In the genomic region with DNA sequence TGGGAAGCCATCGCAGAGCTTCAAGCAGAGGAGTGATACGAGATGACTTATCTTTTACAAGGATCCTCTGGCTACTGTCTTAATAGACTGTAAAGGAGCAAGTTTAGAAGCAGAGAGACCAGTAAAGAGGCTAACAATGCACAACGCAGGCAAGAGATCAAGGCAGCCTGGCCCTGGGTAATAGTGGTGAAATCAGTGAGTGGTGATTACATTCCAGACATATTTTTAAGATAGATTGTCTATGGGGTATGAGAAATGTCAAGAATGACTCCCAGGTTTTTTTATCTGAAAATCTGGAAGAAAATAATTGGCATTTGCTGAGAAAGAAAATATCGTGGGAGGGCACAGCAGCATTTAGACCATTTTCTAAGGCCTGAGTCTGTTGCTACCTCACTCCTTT, we compare ENCODE assay signal across 29 cellular contexts.
DNase-seq lines count a peak whose midpoint lies in the region; ATAC-seq, FAIRE-seq and TF ChIP-seq lines count a peak whose summit lies in the region.
"Had no signal": no experiment of that assay in that cellular context is flagged by ENCODE, and none has a peak within 500 bp of the region (broad histone marks: within the 10 kb centered on the region; RNA-seq: fewer than 3 reads in every experiment).

No MANE protein-coding gene starts in this region.

- H2AK5ac ChIP-seq in mesenchymal stem cell (ENCODE audit: low read length, severe bottlenecking), result no peak overlapping the region

- H4K20me1 ChIP-seq in PC-3 (ENCODE audit: low read length), result no peaks in the 10 kb centered on the region

- no peak for TF ChIP-seq CTCF in Caco-2 (IDR thresholded peaks at IDR 0.05; ENCODE audit: insufficient read depth in 1 of 2, low read depth in 1 of 2, low read length in 1 of 2, severe bottlenecking in 1 of 2, unreplicated experiment in 1 of 2)
- no peak for TF ChIP-seq CTCF in PC-3 (conservative IDR thresholded peaks at IDR 0.05; ENCODE audit: low read depth, low read length)
- TF ChIP-seq CTCF in bronchial epithelial cell (IDR thresholded peaks at IDR 0.05; ENCODE audit: insufficient read depth, low read length, severe bottlenecking), result no peak

- CTCF ChIA-PET in Caco-2 (lab: Charles Lee) (no interaction called here), PC-3 (lab: Charles Lee) (no interaction called here)

- WGBS in mesenchymal stem cell, result 35% methylated on average over 4 of the region's 4 CpGs

- DNase-seq in Caco-2 (peak; percentile 55 to 67), PC-3 (peak; percentile 36), bronchial epithelial cell (ENCODE audit: low read depth) (peak; percentile 23), mesenchymal stem cell (peak; percentile 3), AG08396 (ENCODE audit: low spot score) (no peak), NCI-H510A treated with DMSO at 0.1 percent for 48 hours (lab: John Stamatoyannopoulos, UW) (no peak)
- DNase-seq in activated CD4-positive, alpha-beta T cell treated with anti-CD3 and anti-CD28 coated beads, Interleukin-2, amount 50 U/mL, for 4 hours, result no peak
- DNase-seq: activated CD4-positive, alpha-beta T cell treated with anti-CD3 and anti-CD28 coated beads for 1 hour; activated effector memory CD4-positive, alpha-beta T cell treated with anti-CD3 and anti-CD28 coated beads, Interleukin-2, amount 50 U/mL, for 16 hours; CD8-positive, alpha-beta memory T cell; DMS53; GF-D8; GOT3; Karpas-422; left cardiac atrium; naive B cell; NCI-H1092; NCI-H1930; NCI-H774; OCI-M1; SIG-M5; small intestine; substantia nigra; T-cell had no signal

- H3K79me2 ChIP-seq in PC-3 (ENCODE audit: low read length), result no peaks in the 10 kb centered on the region

- POLR2A ChIA-PET in Caco-2 (lab: Charles Lee) (no interaction called here), PC-3 (lab: Charles Lee; ENCODE audit: unreplicated experiment) (no interaction called here)

- peaks cover 23% of the 10 kb centered on the region for H3K9me3 Mint-ChIP-seq in Caco-2 (ENCODE audit: unreplicated experiment)

- no peaks in the 10 kb centered on the region for H3K9me2 ChIP-seq in PC-3 (replicated peaks; ENCODE audit: low read length)

- no peak overlapping the region for H3K23ac ChIP-seq in mesenchymal stem cell (ENCODE audit: low read length in 2 of 2)

- H3K4me1 Mint-ChIP-seq in Caco-2 (ENCODE audit: low read depth, unreplicated experiment), result peaks cover 16% of the 10 kb centered on the region
- H3K4me1 Mint-ChIP-seq: B cell; CD8-positive, alpha-beta memory T cell; memory B cell; naive B cell; T-cell had no signal

- H2BK5ac ChIP-seq in mesenchymal stem cell (ENCODE audit: low read depth, low read length, poor library complexity, severe bottlenecking), result no peak overlapping the region

- H4K8ac ChIP-seq in mesenchymal stem cell (ENCODE audit: low read length), result no peak overlapping the region

- H4K91ac ChIP-seq in mesenchymal stem cell (ENCODE audit: low read length), result no peak overlapping the region

- H3F3A ChIP-seq in PC-3 (ENCODE audit: low read length, unreplicated experiment), result no peaks in the 10 kb centered on the region

- ATAC-seq in PC-3, result no peak
- no peak for ATAC-seq in GM21786 (IDR thresholded peaks at IDR 0.05; ENCODE audit: unreplicated experiment)
- ATAC-seq: T-cell had no signal

- no peak overlapping the region for H3K18ac ChIP-seq in mesenchymal stem cell (ENCODE audit: low read depth in 1 of 2, low read length in 2 of 2)

- H3K36me3 ChIP-seq in Caco-2 (ENCODE audit: control insufficient read depth, insufficient read depth, low read length), result no peaks in the 10 kb centered on the region; the same call in 1 of the 2 replicates
- no peaks in the 10 kb centered on the region for H3K36me3 ChIP-seq in PC-3 (ENCODE audit: low read depth, low read length)
- H3K36me3 ChIP-seq in bronchial epithelial cell (ENCODE audit: control insufficient read depth, insufficient read depth, low read length), result no peaks in the 10 kb centered on the region
- H3K36me3 ChIP-seq in mesenchymal stem cell (ENCODE audit: control insufficient read depth in 1 of 2, insufficient read depth in 2 of 2, low read depth in 1 of 2, low read length in 2 of 2), result no peaks in the 10 kb centered on the region

- H3K4me3 Mint-ChIP-seq in Caco-2 (ENCODE audit: unreplicated experiment), result peak overlapping the region; percentile 25
- H3K4me3 Mint-ChIP-seq: B cell; CD8-positive, alpha-beta memory T cell; memory B cell; T-cell had no signal

- BruUV-seq in Caco-2 (replicated peaks; lab: Mats Ljungman, UMichigan), result no TSS peak
- BruUV-seq in PC-3 (replicated peaks; lab: Mats Ljungman, UMichigan), result no TSS peak

- H2BK12ac ChIP-seq in mesenchymal stem cell (ENCODE audit: low read length in 2 of 2), result no peak overlapping the region

- H3K27ac ChIP-seq in PC-3 (ENCODE audit: low read length), result no peak overlapping the region
- H3K27ac ChIP-seq in mesenchymal stem cell (ENCODE audit: low read length, poor library complexity, severe bottlenecking), result peak overlapping the region; percentile 84

- H3K4me3 ChIP-seq in Caco-2 (ENCODE audit: low read depth, low read length), result no peak overlapping the region
- H3K4me3 ChIP-seq in PC-3 (ENCODE audit: low read length), result no peak overlapping the region
- H3K4me3 ChIP-seq in bronchial epithelial cell (ENCODE audit: low read depth, low read length), result no peak overlapping the region
- H3K4me3 ChIP-seq in mesenchymal stem cell (ENCODE audit: insufficient read depth in 1 of 2, low read depth in 1 of 2, low read length in 2 of 2), result no peak overlapping the region

- H3K4ac ChIP-seq in mesenchymal stem cell (ENCODE audit: low read depth in 1 of 2, low read length in 2 of 2), result no peak overlapping the region

- no peak overlapping the region for H2BK120ac ChIP-seq in mesenchymal stem cell (ENCODE audit: low read depth, low read length)

- H2AFZ ChIP-seq in PC-3 (ENCODE audit: low read length), result no peak overlapping the region
- H2AFZ ChIP-seq in mesenchymal stem cell (ENCODE audit: low read depth, low read length), result no peak overlapping the region

- H3K27ac Mint-ChIP-seq in Caco-2 (ENCODE audit: unreplicated experiment), result peak overlapping the region; percentile 82
- H3K27ac Mint-ChIP-seq: B cell; CD8-positive, alpha-beta memory T cell; memory B cell; naive B cell; T-cell had no signal

- no peaks in the 10 kb centered on the region for H3K27me3 Mint-ChIP-seq in Caco-2 (ENCODE audit: insufficient read depth, unreplicated experiment)
- H3K27me3 Mint-ChIP-seq: B cell, naive B cell, T-cell had no signal

- FAIRE-seq in bronchial epithelial cell (lab: Jason Lieb, UNC), result no peak
- FAIRE-seq: A204.1, small intestine, TTC549 had no signal

- intact Hi-C loops in Caco-2 (cut with micrococcal nuclease; ENCODE audit: unreplicated experiment), result loop anchor here (1.0 to 5.0 kb wide), 4 partner anchors 8 to 221 kb away; no protein-coding TSS in a partner anchor
- intact Hi-C loops in PC-3 (cut with micrococcal nuclease), result no loop called here

- H3K9me3 ChIP-seq in Caco-2, result peaks cover 5% of the 10 kb centered on the region; the same call in 1 of the 2 replicates
- H3K9me3 ChIP-seq in PC-3 (ENCODE audit: low read length), result no peaks in the 10 kb centered on the region
- H3K9me3 ChIP-seq in mesenchymal stem cell (ENCODE audit: control insufficient read depth, low read length), result no peaks in the 10 kb centered on the region

- H3K79me1 ChIP-seq in mesenchymal stem cell (replicated peaks; ENCODE audit: low read length, poor library complexity, severe bottlenecking), result no peaks in the 10 kb centered on the region

- H3K14ac ChIP-seq in mesenchymal stem cell (ENCODE audit: low read length in 2 of 2), result no peak overlapping the region

- H3K4me2 ChIP-seq in PC-3 (ENCODE audit: low read length) (peak overlapping the region; percentile 44), mesenchymal stem cell (ENCODE audit: low read length, poor library complexity, severe bottlenecking) (no peak overlapping the region)

- no peak overlapping the region for H3K9ac ChIP-seq in PC-3 (ENCODE audit: low read length)
- H3K9ac ChIP-seq in mesenchymal stem cell (ENCODE audit: low read length), result no peak overlapping the region

- peaks cover 7% of the 10 kb centered on the region for H3K36me3 Mint-ChIP-seq in Caco-2 (ENCODE audit: insufficient read depth, unreplicated experiment)
- H3K36me3 Mint-ChIP-seq: CD8-positive, alpha-beta memory T cell; memory B cell; naive B cell; T-cell had no signal

- H3K4me1 ChIP-seq in Caco-2 (peaks cover 36% of the 10 kb centered on the region), PC-3 (ENCODE audit: insufficient read depth, low read length) (no peaks in the 10 kb centered on the region; the same call in 1 of the 2 replicates), mesenchymal stem cell (ENCODE audit: control insufficient read depth, insufficient read depth, low read depth, low read length) (no peaks in the 10 kb centered on the region)

- H2BK15ac ChIP-seq in mesenchymal stem cell (ENCODE audit: low read depth, poor library complexity, severe bottlenecking), result no peak overlapping the region

- H3K27me3 ChIP-seq in Caco-2 (replicated peaks; ENCODE audit: control insufficient read depth, insufficient read depth, low read length), result no peaks in the 10 kb centered on the region
- no peaks in the 10 kb centered on the region for H3K27me3 ChIP-seq in PC-3 (ENCODE audit: low read length)
- no peaks in the 10 kb centered on the region for H3K27me3 ChIP-seq in bronchial epithelial cell (ENCODE audit: control insufficient read depth, insufficient read depth, low read length)
- no peaks in the 10 kb centered on the region for H3K27me3 ChIP-seq in mesenchymal stem cell (ENCODE audit: control insufficient read depth in 1 of 2, insufficient read depth in 1 of 2, low read length in 2 of 2)

Comparison
In these comparisons a context has a peak if more than half of its experiments do, and no peak if none do; other contexts are left out.
1. DNase-seq: peak in Caco-2 (2 of 2), PC-3 (single experiment), bronchial epithelial cell (single experiment) and mesenchymal stem cell (single experiment); none in activated CD4-positive, alpha-beta T cell treated with anti-CD3 and anti-CD28 coated beads, Interleukin-2, amount 50 U/mL, for 4 hours (0 of 2), AG08396 (single experiment) and NCI-H510A treated with DMSO at 0.1 percent for 48 hours (single experiment).